1 cellular context compared by ENCODE assay signal in the genomic region with DNA sequence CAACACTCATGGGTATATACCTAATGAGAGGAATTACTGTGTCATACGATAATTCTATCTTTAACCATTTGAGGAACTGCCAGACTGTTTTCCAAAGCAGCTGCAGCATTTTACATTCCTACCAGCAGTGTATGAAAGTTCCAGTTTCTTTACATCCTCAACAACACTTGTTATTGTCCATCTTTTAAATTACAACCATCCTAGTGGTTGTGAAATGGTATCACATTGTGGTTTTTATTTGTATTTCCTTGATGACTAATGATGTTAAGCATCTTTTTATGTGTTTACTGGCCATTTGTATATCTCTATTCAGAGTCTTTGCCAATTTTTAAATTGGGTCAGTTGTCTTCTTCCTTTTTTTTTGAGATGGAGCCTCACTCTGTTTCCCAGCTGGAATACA.
TF ChIP-seq lines count a peak whose summit lies in the region.

No MANE protein-coding gene starts in this region.

TF ChIP-seq in A549, 52 proteins besides CTCF, POLR2A, EP300 and RAD21:
- TF ChIP-seq FOSL2 (IDR thresholded peaks at IDR 0.05) (no peak), FOSL2 (CRISPR knock-in tag; IDR thresholded peaks at IDR 0.05) (peak; percentile 60), PHF8 (IDR thresholded peaks at IDR 0.05; ENCODE audit: borderline replicate concordance, low read depth) (no peak), JUNB (IDR thresholded peaks at IDR 0.05) (0 out of 2 replicates have a peak, but pooled peaks have one; percentile 18), FOXS1 (CRISPR knock-in tag; IDR thresholded peaks at IDR 0.05) (no peak), ZFP36 (IDR thresholded peaks at IDR 0.05; ENCODE audit: borderline replicate concordance, partially characterized antibody) (peak; percentile 44), CEBPB (IDR thresholded peaks at IDR 0.05) (peak in 1 of 2 experiments; percentile 73; a peak in 2 of 4 replicates)
